ENCODE assay signal across 18 cellular contexts in genomic region chr18:47893939-47894699, GRCh38. TPM values are rescaled to one million over a fixed set of nuclear protein-coding genes. Genes with fewer than 3 reads are reported as not detected.
DNase-seq lines count a peak whose midpoint lies in the region; ATAC-seq, FAIRE-seq and TF ChIP-seq lines count a peak whose summit lies in the region.
"Had no signal": no experiment of that assay in that cellular context is flagged by ENCODE, and none has a peak within 500 bp of the region (broad histone marks: within the 10 kb centered on the region; RNA-seq: fewer than 3 reads in every experiment).

No MANE protein-coding gene starts in this region.

- peaks cover 37% of the 10 kb centered on the region for H3K4me1 ChIP-seq in HEK293 (ENCODE audit: control insufficient read depth, insufficient read depth, low read length)
- peaks cover 5% of the 10 kb centered on the region for H3K4me1 ChIP-seq in keratinocyte (ENCODE audit: control insufficient read depth, extremely low read depth, insufficient read depth, low read length)
- H3K4me1 ChIP-seq: BLaER1 had no signal

- dilution Hi-C loops in keratinocyte (cut with MboI; ENCODE audit: extremely low pct_ligation_motif_present, low sequenced_read_pairs): no loop called here

- H3K9ac ChIP-seq in keratinocyte (ENCODE audit: control insufficient read depth, extremely low read depth, insufficient read depth, low read length): no peak overlapping the region
- H3K9ac ChIP-seq: BLaER1, parathyroid adenoma had no signal

- DNase-seq in EH (ENCODE audit: low read depth): peak; percentile 69
- no peak for DNase-seq in activated T-helper 2 cell treated with anti-CD3 and anti-CD28 coated beads, Interferon-gamma antibody, Interleukin-2, Interleukin-4, amounts not matched to agents 10 μg/mL and 5 μg/mL and 100 μg/mL, durations not matched to agents 14 hours and 24 hours and 36 hours (ENCODE audit: low spot score)
- no peak for DNase-seq in keratinocyte (ENCODE audit: low read depth, low spot score)
- DNase-seq in Calu3: no peak
- DNase-seq in amniotic stem cell (lab: John Stamatoyannopoulos, UW): no peak
- no peak for DNase-seq in C1 segment of cervical spinal cord (lab: John Stamatoyannopoulos, UW)
- DNase-seq: effector memory CD8-positive, alpha-beta T cell; foreskin keratinocyte; KG1; NCI-H1417; NCI-H2227 treated with DMSO at 0.1 percent for 48 hours had no signal

- H3K9me3 Mint-ChIP-seq in activated T-helper 2 cell treated with anti-CD3 and anti-CD28 coated beads, Interferon-gamma antibody, Interleukin-2, Interleukin-4, amounts not matched to agents 10 μg/mL and 5 μg/mL and 100 μg/mL, durations not matched to agents 14 hours and 24 hours and 36 hours: no peaks in the 10 kb centered on the region
- no peaks in the 10 kb centered on the region for H3K9me3 Mint-ChIP-seq in Calu3 (ENCODE audit: low read depth, unreplicated experiment)
- H3K9me3 Mint-ChIP-seq: activated naive CD4-positive, alpha-beta T cell treated with anti-CD3 and anti-CD28 coated beads, Interleukin-2, amount 50 U/mL, for 72 hours; effector memory CD8-positive, alpha-beta T cell had no signal

- peak overlapping the region; percentile 35 for H3K4me3 Mint-ChIP-seq in activated T-helper 2 cell treated with anti-CD3 and anti-CD28 coated beads, Interferon-gamma antibody, Interleukin-2, Interleukin-4, amounts not matched to agents 10 μg/mL and 5 μg/mL and 100 μg/mL, durations not matched to agents 14 hours and 24 hours and 36 hours (ENCODE audit: low read depth)
- no peak overlapping the region for H3K4me3 Mint-ChIP-seq in Calu3 (ENCODE audit: low read depth, unreplicated experiment)
- H3K4me3 Mint-ChIP-seq: effector memory CD8-positive, alpha-beta T cell had no signal

- POLR2A ChIA-PET in HEK293 (lab: Yijun Ruan, JAX): interaction anchor here (1.0 to 1.8 kb wide), 2 partner anchors 32 to 37 kb away, joined by 3 to 9 read pairs; partner anchors contain the start of gene SMAD2

- CTCF ChIA-PET in HEK293 (lab: Yijun Ruan, JAX) (interaction anchor here (0.6 to 1.8 kb wide), 7 partner anchors 10 to 1316 kb away, joined by 3 to 8 read pairs (median 3); no protein-coding TSS in a partner anchor), Calu3 (lab: Charles Lee) (no interaction called here)

- BruUV-seq in Calu3 (replicated peaks; lab: Mats Ljungman, UMichigan): no TSS peak

- TF ChIP-seq CTCF in HEK293 (tag by site-specific recombination; IDR thresholded peaks at IDR 0.05) (no peak), keratinocyte (optimal IDR thresholded peaks at IDR 0.05 in 1 of 3, IDR thresholded peaks at IDR 0.05 in 1 of 3, conservative IDR thresholded peaks at IDR 0.05 in 1 of 3; ENCODE audit: extremely low read depth in 1 of 3, insufficient read depth in 2 of 3, low read length in 3 of 3) (no peak), Calu3 (IDR thresholded peaks at IDR 0.05; ENCODE audit: unreplicated experiment) (no peak)

- H2AFZ ChIP-seq in keratinocyte (ENCODE audit: control insufficient read depth, low read length): no peak overlapping the region
- H2AFZ ChIP-seq: parathyroid adenoma had no signal

- peaks cover 78% of the 10 kb centered on the region for H3K36me3 Mint-ChIP-seq in activated T-helper 2 cell treated with anti-CD3 and anti-CD28 coated beads, Interferon-gamma antibody, Interleukin-2, Interleukin-4, amounts not matched to agents 10 μg/mL and 5 μg/mL and 100 μg/mL, durations not matched to agents 14 hours and 24 hours and 36 hours (ENCODE audit: low read depth)
- peaks cover 15% of the 10 kb centered on the region for H3K36me3 Mint-ChIP-seq in Calu3 (ENCODE audit: insufficient read depth, unreplicated experiment)

- peak; percentile 36 for FAIRE-seq in keratinocyte (lab: Jason Lieb, UNC)

- intact Hi-C loops in activated T-helper 2 cell treated with anti-CD3 and anti-CD28 coated beads, Interferon-gamma antibody, Interleukin-2, Interleukin-4, amounts not matched to agents 10 μg/mL and 5 μg/mL and 100 μg/mL, durations not matched to agents 14 hours and 24 hours and 36 hours (cut with micrococcal nuclease): loop anchor here (5.0 kb wide), 1 partner anchor 33 kb away; no protein-coding TSS in a partner anchor
- intact Hi-C loops in Calu3 (cut with micrococcal nuclease; ENCODE audit: unreplicated experiment): no loop called here

- no peak for ATAC-seq in GM19035 (IDR thresholded peaks at IDR 0.05; ENCODE audit: unreplicated experiment)
- ATAC-seq: activated naive CD4-positive, alpha-beta T cell treated with anti-CD3 and anti-CD28 coated beads, Interleukin-2, amount 50 U/mL, for 72 hours; effector memory CD8-positive, alpha-beta T cell; foreskin keratinocyte had no signal

- H3K27me3 ChIP-seq in keratinocyte (ENCODE audit: control insufficient read depth, extremely low read depth, insufficient read depth, low read length): no peaks in the 10 kb centered on the region
- H3K27me3 ChIP-seq: BLaER1, foreskin keratinocyte had no signal

- H3K9me1 ChIP-seq in keratinocyte (ENCODE audit: control insufficient read depth, extremely low read depth, insufficient read depth, low read length): no peaks in the 10 kb centered on the region

- H3K36me3 ChIP-seq in HEK293 (ENCODE audit: control insufficient read depth in 2 of 2, insufficient read depth in 1 of 2, low read length in 2 of 2) (peaks cover 0 to 3% of the 10 kb centered on the region in 2 experiments; a peak in 2 of 3 replicates), keratinocyte (ENCODE audit: control insufficient read depth in 2 of 2, extremely low read depth in 1 of 2, insufficient read depth in 2 of 2, low read length in 2 of 2) (peaks cover 0 to 4% of the 10 kb centered on the region in 2 experiments)

- no peak overlapping the region for H3K4me2 ChIP-seq in keratinocyte (ENCODE audit: control insufficient read depth, extremely low read depth, insufficient read depth, low read depth, low read length)
- H3K4me2 ChIP-seq: BLaER1 had no signal

- peaks cover 63% of the 10 kb centered on the region for H3K4me1 Mint-ChIP-seq in activated T-helper 2 cell treated with anti-CD3 and anti-CD28 coated beads, Interferon-gamma antibody, Interleukin-2, Interleukin-4, amounts not matched to agents 10 μg/mL and 5 μg/mL and 100 μg/mL, durations not matched to agents 14 hours and 24 hours and 36 hours (ENCODE audit: low read depth)
- H3K4me1 Mint-ChIP-seq in Calu3 (ENCODE audit: low read depth, unreplicated experiment): peaks cover 38% of the 10 kb centered on the region

- H3K79me2 ChIP-seq in keratinocyte (ENCODE audit: control insufficient read depth, insufficient read depth, low read length): peaks cover 45% of the 10 kb centered on the region

- H3K27ac Mint-ChIP-seq in activated T-helper 2 cell treated with anti-CD3 and anti-CD28 coated beads, Interferon-gamma antibody, Interleukin-2, Interleukin-4, amounts not matched to agents 10 μg/mL and 5 μg/mL and 100 μg/mL, durations not matched to agents 14 hours and 24 hours and 36 hours: peak overlapping the region; percentile 55
- no peak overlapping the region for H3K27ac Mint-ChIP-seq in Calu3 (ENCODE audit: unreplicated experiment)
- H3K27ac Mint-ChIP-seq: effector memory CD8-positive, alpha-beta T cell had no signal

- peaks cover 3% of the 10 kb centered on the region for H4K20me1 ChIP-seq in keratinocyte (ENCODE audit: control insufficient read depth, extremely low read depth, insufficient read depth, low read length)

- no peak overlapping the region for H3K4me3 ChIP-seq in HEK293 (ENCODE audit: low read depth, low read length)
- no peak overlapping the region for H3K4me3 ChIP-seq in keratinocyte (ENCODE audit: control insufficient read depth in 2 of 3, extremely low read depth in 1 of 3, insufficient read depth in 2 of 3, low read depth in 1 of 3, low read length in 3 of 3)
- H3K4me3 ChIP-seq: BLaER1, HAP-1 had no signal

- H3K27ac ChIP-seq in HEK293 (ENCODE audit: extremely low read depth, low read depth, low read length) (no peak overlapping the region), keratinocyte (ENCODE audit: control insufficient read depth, insufficient read depth, low read length) (no peak overlapping the region)
- H3K27ac ChIP-seq: BLaER1, foreskin keratinocyte, HL-60, parathyroid adenoma had no signal

- H3K27me3 Mint-ChIP-seq in activated T-helper 2 cell treated with anti-CD3 and anti-CD28 coated beads, Interferon-gamma antibody, Interleukin-2, Interleukin-4, amounts not matched to agents 10 μg/mL and 5 μg/mL and 100 μg/mL, durations not matched to agents 14 hours and 24 hours and 36 hours (ENCODE audit: low read depth): no peaks in the 10 kb centered on the region
- no peaks in the 10 kb centered on the region for H3K27me3 Mint-ChIP-seq in Calu3 (ENCODE audit: unreplicated experiment)
- H3K27me3 Mint-ChIP-seq: effector memory CD8-positive, alpha-beta T cell had no signal

- H3K9me3 ChIP-seq in HEK293 (ENCODE audit: control insufficient read depth, insufficient read depth, low read depth, low read length) (no peaks in the 10 kb centered on the region), keratinocyte (ENCODE audit: control insufficient read depth, low read depth, low read length) (no peaks in the 10 kb centered on the region)
- H3K9me3 ChIP-seq: BLaER1, HAP-1 had no signal

TF ChIP-seq in HEK293, 187 proteins besides CTCF, POLR2A, EP300 and RAD21 (continues in another document):
- no peak for TF ChIP-seq TCF7L2 (IDR thresholded peaks at IDR 0.05; ENCODE audit: borderline replicate concordance, low read depth, low read length)
- TF ChIP-seq ZNF24 (tag by site-specific recombination; IDR thresholded peaks at IDR 0.05): no peak
- TF ChIP-seq GFI1B (tag by site-specific recombination; IDR thresholded peaks at IDR 0.05): no peak
- no peak for TF ChIP-seq ZNF157 (tag by site-specific recombination; IDR thresholded peaks at IDR 0.05)
- no peak for TF ChIP-seq MZF1 (tag by site-specific recombination; IDR thresholded peaks at IDR 0.05; ENCODE audit: borderline replicate concordance)
- TF ChIP-seq ZNF211 (tag by site-specific recombination; IDR thresholded peaks at IDR 0.05; ENCODE audit: low read depth): no peak
- TF ChIP-seq SP3 (tag by site-specific recombination; IDR thresholded peaks at IDR 0.05): no peak

RNA-seq across cellular contexts. Expression of gene SMAD2, which starts 36.3 kb away (rescaled TPM):
- total RNA-seq in activated T-helper 2 cell treated with anti-CD3 and anti-CD28 coated beads, Interferon-gamma antibody, Interleukin-2, Interleukin-4, amounts not matched to agents 10 μg/mL and 5 μg/mL and 100 μg/mL, durations not matched to agents 14 hours and 24 hours and 36 hours: 353 and 358 TPM in 2 replicates
- polyA plus RNA-seq in keratinocyte: 69.9 to 87.1 TPM (median 80.2 TPM) in 3 replicates
- polyA plus RNA-seq in keratinocyte (2011; ENCODE audit: low read depth): 81.2 TPM
- 75.3 and 131 TPM in 2 replicates for polyA plus RNA-seq in keratinocyte (2011; cell fraction: cytosol; rRNA removed)
- 54.5 and 60.1 TPM in 2 replicates for polyA plus RNA-seq in keratinocyte (2011; cell fraction: nucleus; rRNA removed)
- 68.2 and 73.1 TPM in 2 replicates for polyA plus RNA-seq in keratinocyte (2012; ENCODE audit: low replicate concordance)
- 35.2 to 158 TPM (median 84.9 TPM) in 3 replicates for polyA minus RNA-seq in keratinocyte
- polyA minus RNA-seq in keratinocyte (2011; cell fraction: cytosol; rRNA and poly(A)+ RNA removed): 71.6 TPM
- 27.5 and 70.2 TPM in 2 replicates for polyA minus RNA-seq in keratinocyte (2011; cell fraction: nucleus; rRNA and poly(A)+ RNA removed)
- 129 and 134 TPM in 2 replicates for total RNA-seq in Calu3 (2022)
